22 cellular contexts compared by ENCODE assay signal in genomic region chr10:59281861-59282260, GRCh38.
"Had no signal": no experiment of that assay in that cellular context is flagged by ENCODE, and none has a peak within 500 bp of the region (broad histone marks: within the 10 kb centered on the region; RNA-seq: fewer than 3 reads in every experiment).

No MANE protein-coding gene starts in this region.

- H3K27me3 ChIP-seq: body of pancreas, colonic mucosa, heart left ventricle, left lung, testis had no signal

- H3K36me3 ChIP-seq: colonic mucosa, left lung had no signal

- H3K27ac ChIP-seq: body of pancreas, colonic mucosa, heart left ventricle, left lung, testis had no signal

- H3K4me3 Mint-ChIP-seq: activated CD4-positive, alpha-beta memory T cell treated with anti-CD3 and anti-CD28 coated beads for 36 hours; activated naive CD8-positive, alpha-beta T cell treated with anti-CD3 and anti-CD28 coated beads, Interleukin-2, amount 10 ng/mL, durations not matched to agents 7 days and 5 days; neural crest cell; stimulated activated naive CD8-positive, alpha-beta T cell treated with anti-CD3 and anti-CD28 coated beads, Interleukin-15, Interleukin-2, amounts not matched to agents 100 ng/mL and 50 ng/mL, for 24 hours; T-helper 17 cell; type B pancreatic cell; WTC11 had no signal

- DNase-seq: activated CD4-positive, alpha-beta memory T cell treated with anti-CD3 and anti-CD28 coated beads for 36 hours; activated CD4-positive, alpha-beta T cell treated with anti-CD3 and anti-CD28 coated beads for 4 hours; activated naive CD4-positive, alpha-beta T cell treated with Interleukin-2 at 50 U/mL for 16 hours; activated naive CD8-positive, alpha-beta T cell treated with anti-CD3 and anti-CD28 coated beads, Interleukin-2, amount 10 ng/mL, durations not matched to agents 7 days and 5 days; activated T-cell treated with anti-CD3 and anti-CD28 coated beads for 4 hours; body of pancreas; colonic mucosa; erythroblast; foreskin melanocyte; heart left ventricle; kidney; left lung; right cardiac atrium; stimulated activated CD4-positive, alpha-beta T cell treated with anti-CD3 and anti-CD28 coated beads, Interleukin-2, amount 100 ng/mL, for 24 hours; T-helper 17 cell; testis had no signal

- H3K4me1 Mint-ChIP-seq: activated naive CD8-positive, alpha-beta T cell treated with anti-CD3 and anti-CD28 coated beads, Interleukin-2, amount 10 ng/mL, durations not matched to agents 7 days and 5 days; T-helper 17 cell had no signal

- ATAC-seq: body of pancreas, heart left ventricle, left lung, right cardiac atrium, T-helper 17 cell, WTC11 had no signal

- H3K9me3 ChIP-seq: body of pancreas, colonic mucosa, heart left ventricle, left lung, testis had no signal

- H3K9me3 Mint-ChIP-seq: activated CD4-positive, alpha-beta memory T cell treated with anti-CD3 and anti-CD28 coated beads for 36 hours; activated naive CD8-positive, alpha-beta T cell treated with anti-CD3 and anti-CD28 coated beads, Interleukin-2, amount 10 ng/mL, durations not matched to agents 7 days and 5 days; activated T-helper 2 cell treated with anti-CD3 and anti-CD28 coated beads, Interferon-gamma antibody, Interleukin-2, Interleukin-4, amounts not matched to agents 10 μg/mL and 5 μg/mL and 100 μg/mL, durations not matched to agents 14 hours and 24 hours and 36 hours; neural crest cell; type B pancreatic cell had no signal

- H3K4me1 ChIP-seq: body of pancreas, colonic mucosa, left lung had no signal

- H3K27me3 Mint-ChIP-seq: activated CD4-positive, alpha-beta memory T cell treated with anti-CD3 and anti-CD28 coated beads for 36 hours; activated naive CD8-positive, alpha-beta T cell treated with anti-CD3 and anti-CD28 coated beads, Interleukin-2, amount 10 ng/mL, durations not matched to agents 7 days and 5 days; progenitor cell of endocrine pancreas; stimulated activated naive CD8-positive, alpha-beta T cell treated with anti-CD3 and anti-CD28 coated beads, Interleukin-15, Interleukin-2, amounts not matched to agents 100 ng/mL and 50 ng/mL, for 24 hours; T-helper 17 cell; type B pancreatic cell had no signal

- H3K4me3 ChIP-seq: body of pancreas, colonic mucosa, heart left ventricle, left lung, testis had no signal

- H3K27ac Mint-ChIP-seq: activated CD4-positive, alpha-beta memory T cell treated with anti-CD3 and anti-CD28 coated beads for 36 hours; activated naive CD8-positive, alpha-beta T cell treated with anti-CD3 and anti-CD28 coated beads, Interleukin-2, amount 10 ng/mL, durations not matched to agents 7 days and 5 days; activated T-helper 2 cell treated with anti-CD3 and anti-CD28 coated beads, Interferon-gamma antibody, Interleukin-2, Interleukin-4, amounts not matched to agents 10 μg/mL and 5 μg/mL and 100 μg/mL, durations not matched to agents 14 hours and 24 hours and 36 hours; progenitor cell of endocrine pancreas; stimulated activated naive CD8-positive, alpha-beta T cell treated with anti-CD3 and anti-CD28 coated beads, Interleukin-15, Interleukin-2, amounts not matched to agents 100 ng/mL and 50 ng/mL, for 24 hours; T-helper 17 cell; type B pancreatic cell; WTC11 had no signal

- H3K36me3 Mint-ChIP-seq: activated CD4-positive, alpha-beta memory T cell treated with anti-CD3 and anti-CD28 coated beads for 36 hours; activated naive CD8-positive, alpha-beta T cell treated with anti-CD3 and anti-CD28 coated beads, Interleukin-2, amount 10 ng/mL, durations not matched to agents 7 days and 5 days; WTC11 had no signal
